Comparison of ENCODE assay signal across 8 cellular contexts in genomic region chr3:185910322-185911075, GRCh38. TPM values are rescaled to one million over a fixed set of nuclear protein-coding genes. Genes with fewer than 3 reads are reported as not detected.
DNase-seq lines count a peak whose midpoint lies in the region; ATAC-seq and TF ChIP-seq lines count a peak whose summit lies in the region.
"Not testable (repeated sequence)": the region's sequence is repeated elsewhere in the genome, so short reads cannot be mapped to it uniquely, and the experiment has no call there.

No MANE protein-coding gene starts in this region.

- H3K27me3 Mint-ChIP-seq in WTC11 (ENCODE audit: low read depth); activated naive CD4-positive, alpha-beta T cell treated with anti-CD3 and anti-CD28 coated beads, Interleukin-2, amount 50 U/mL, for 24 hours; chondrocyte (ENCODE audit: low read depth); natural killer cell treated with Interleukin-12 subunit alpha and Interleukin-12 subunit beta and Interleukin-15 and Interleukin-18, amount 100 ng/mL, for 72 hours: not testable (repeated sequence)

- H3K4me1 ChIP-seq in DND-41 (ENCODE audit: insufficient read depth, low read length) = not testable (repeated sequence)

- POLR2A ChIA-PET in WTC11 (lab: Charles Lee) = not testable (repeated sequence)

- not testable (repeated sequence) for H3K9me3 ChIP-seq in DND-41 (ENCODE audit: insufficient read depth, low read length, severe bottlenecking)

- not testable (repeated sequence) for TF ChIP-seq CTCF in 22Rv1 (IDR thresholded peaks at IDR 0.05); DND-41 (IDR thresholded peaks at IDR 0.05; ENCODE audit: borderline replicate concordance, extremely low read depth, low read length, poor library complexity, severe bottlenecking); WTC11 (IDR thresholded peaks at IDR 0.05); chondrocyte (IDR thresholded peaks at IDR 0.05)

- not testable (repeated sequence) for H3K4me1 Mint-ChIP-seq in WTC11; activated naive CD4-positive, alpha-beta T cell treated with anti-CD3 and anti-CD28 coated beads, Interleukin-2, amount 50 U/mL, for 24 hours
- H3K4me1 Mint-ChIP-seq in chondrocyte (ENCODE audit: low read depth) = peaks cover 11% of the 10 kb centered on the region
- H3K4me1 Mint-ChIP-seq in natural killer cell treated with Interleukin-12 subunit alpha and Interleukin-12 subunit beta and Interleukin-15 and Interleukin-18, amount 100 ng/mL, for 72 hours (ENCODE audit: low read depth in 2 of 2) = peaks cover 0 to 20% of the 10 kb centered on the region in 2 donors

- not testable (repeated sequence) for H3K79me2 ChIP-seq in DND-41 (ENCODE audit: insufficient read depth, low read length)

- peak overlapping the region; percentile 33 for H3K27ac ChIP-seq in 22Rv1
- H3K27ac ChIP-seq in DND-41 (ENCODE audit: low read length) = not testable (repeated sequence)

- H3K4me3 ChIP-seq in DND-41 (ENCODE audit: low read depth in 1 of 2, low read length in 2 of 2) = not testable (repeated sequence)

- intact Hi-C loops in left colon (cut with DNase I, micrococcal nuclease) = not testable (repeated sequence)

- not testable (repeated sequence) for H3K36me3 Mint-ChIP-seq in WTC11; activated naive CD4-positive, alpha-beta T cell treated with anti-CD3 and anti-CD28 coated beads, Interleukin-2, amount 50 U/mL, for 24 hours; natural killer cell treated with Interleukin-12 subunit alpha and Interleukin-12 subunit beta and Interleukin-15 and Interleukin-18, amount 100 ng/mL, for 72 hours
- peaks cover 13% of the 10 kb centered on the region for H3K36me3 Mint-ChIP-seq in chondrocyte (ENCODE audit: low read depth)

- CTCF ChIA-PET in WTC11 (lab: Charles Lee) = interaction anchor here (1.9 to 4.6 kb wide), 3 partner anchors 176 to 250 kb away, joined by 4 to 44 read pairs (median 9); no protein-coding TSS in a partner anchor

- not testable (repeated sequence) for H3K4me3 Mint-ChIP-seq in WTC11; activated naive CD4-positive, alpha-beta T cell treated with anti-CD3 and anti-CD28 coated beads, Interleukin-2, amount 50 U/mL, for 24 hours; chondrocyte (ENCODE audit: unreplicated experiment); natural killer cell treated with Interleukin-12 subunit alpha and Interleukin-12 subunit beta and Interleukin-15 and Interleukin-18, amount 100 ng/mL, for 72 hours

- peaks cover 32% of the 10 kb centered on the region for H4K20me1 ChIP-seq in DND-41 (ENCODE audit: insufficient read depth, low read length)

- H3K4me2 ChIP-seq in DND-41 (ENCODE audit: insufficient read depth, low read length) = not testable (repeated sequence)

- peaks cover 14% of the 10 kb centered on the region for H3K36me3 ChIP-seq in DND-41 (ENCODE audit: insufficient read depth, low read length)

- not testable (repeated sequence) for H3K27ac Mint-ChIP-seq in WTC11
- peak overlapping the region; percentile 31 for H3K27ac Mint-ChIP-seq in activated naive CD4-positive, alpha-beta T cell treated with anti-CD3 and anti-CD28 coated beads, Interleukin-2, amount 50 U/mL, for 24 hours
- peak overlapping the region; percentile 3 for H3K27ac Mint-ChIP-seq in chondrocyte (ENCODE audit: unreplicated experiment)
- peak overlapping the region; percentile 29 to 36 for H3K27ac Mint-ChIP-seq in natural killer cell treated with Interleukin-12 subunit alpha and Interleukin-12 subunit beta and Interleukin-15 and Interleukin-18, amount 100 ng/mL, for 72 hours

- H3K9me3 Mint-ChIP-seq in WTC11; activated naive CD4-positive, alpha-beta T cell treated with anti-CD3 and anti-CD28 coated beads, Interleukin-2, amount 50 U/mL, for 24 hours; chondrocyte (ENCODE audit: low read depth); natural killer cell treated with Interleukin-12 subunit alpha and Interleukin-12 subunit beta and Interleukin-15 and Interleukin-18, amount 100 ng/mL, for 72 hours: not testable (repeated sequence)

- H3K9ac ChIP-seq in DND-41 (ENCODE audit: low read depth, low read length) = not testable (repeated sequence)

- not testable (repeated sequence) for H2AFZ ChIP-seq in DND-41 (ENCODE audit: low read depth, low read length)

- ATAC-seq in DND-41 (ENCODE audit: insufficient read depth, low read depth) = peak; percentile 31
- peak; percentile 5; the same call in 1 of the 2 replicates for ATAC-seq in WTC11
- ATAC-seq in left colon = peak; percentile 16
- ATAC-seq in natural killer cell treated with Interleukin-12 subunit alpha and Interleukin-12 subunit beta and Interleukin-15 and Interleukin-18, amount 100 ng/mL, for 72 hours = peak; percentile 17 to 51

- not testable (repeated sequence) for H3K27me3 ChIP-seq in DND-41 (ENCODE audit: insufficient read depth, low read length, poor library complexity)

- not testable (repeated sequence) for DNase-seq in DND-41; WTC11 (ENCODE audit: low spot score); chondrocyte (ENCODE audit: low spot score); left colon; natural killer cell treated with Interleukin-12 subunit alpha and Interleukin-12 subunit beta and Interleukin-15 and Interleukin-18, amount 100 ng/mL, for 72 hours (ENCODE audit: low spot score)
- peak; percentile 30 for DNase-seq in NAMALWA (ENCODE audit: low spot score)

TF ChIP-seq in WTC11, 78 proteins besides CTCF, POLR2A, EP300 and RAD21:
- TF ChIP-seq EMX1 (CRISPR knock-in tag; IDR thresholded peaks at IDR 0.05) = 0 out of 2 replicates have a peak, but pooled peaks have one; percentile 61
- TF ChIP-seq, protein P1, sequence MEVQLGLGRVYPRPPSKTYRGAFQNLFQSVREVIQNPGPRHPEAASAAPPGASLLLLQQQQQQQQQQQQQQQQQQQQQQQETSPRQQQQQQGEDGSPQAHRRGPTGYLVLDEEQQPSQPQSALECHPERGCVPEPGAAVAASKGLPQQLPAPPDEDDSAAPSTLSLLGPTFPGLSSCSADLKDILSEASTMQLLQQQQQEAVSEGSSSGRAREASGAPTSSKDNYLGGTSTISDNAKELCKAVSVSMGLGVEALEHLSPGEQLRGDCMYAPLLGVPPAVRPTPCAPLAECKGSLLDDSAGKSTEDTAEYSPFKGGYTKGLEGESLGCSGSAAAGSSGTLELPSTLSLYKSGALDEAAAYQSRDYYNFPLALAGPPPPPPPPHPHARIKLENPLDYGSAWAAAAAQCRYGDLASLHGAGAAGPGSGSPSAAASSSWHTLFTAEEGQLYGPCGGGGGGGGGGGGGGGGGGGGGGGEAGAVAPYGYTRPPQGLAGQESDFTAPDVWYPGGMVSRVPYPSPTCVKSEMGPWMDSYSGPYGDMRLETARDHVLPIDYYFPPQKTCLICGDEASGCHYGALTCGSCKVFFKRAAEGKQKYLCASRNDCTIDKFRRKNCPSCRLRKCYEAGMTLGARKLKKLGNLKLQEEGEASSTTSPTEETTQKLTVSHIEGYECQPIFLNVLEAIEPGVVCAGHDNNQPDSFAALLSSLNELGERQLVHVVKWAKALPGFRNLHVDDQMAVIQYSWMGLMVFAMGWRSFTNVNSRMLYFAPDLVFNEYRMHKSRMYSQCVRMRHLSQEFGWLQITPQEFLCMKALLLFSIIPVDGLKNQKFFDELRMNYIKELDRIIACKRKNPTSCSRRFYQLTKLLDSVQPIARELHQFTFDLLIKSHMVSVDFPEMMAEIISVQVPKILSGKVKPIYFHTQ (CRISPR knock-in tag; IDR thresholded peaks at IDR 0.05) = peak; percentile 64
- TF ChIP-seq ZNF425 (CRISPR knock-in tag; conservative IDR thresholded peaks at IDR 0.05) = 0 out of 2 replicates have a peak, but pooled peaks have one; percentile 67
- TF ChIP-seq NFATC4 (CRISPR knock-in tag; IDR thresholded peaks at IDR 0.05) = peak; percentile 51; the same call in 1 of the 2 replicates

RNA-seq across cellular contexts. Expression of gene TRA2B, which starts 27.3 kb away (rescaled TPM):
- total RNA-seq in WTC11 (2021) (214 to 240 TPM (median 236 TPM) in 3 replicates), chondrocyte (75.7 to 117 TPM (median 85.8 TPM) in 3 replicates), left colon (10 to 100 TPM; 74.2 to 85.3 TPM)
- total RNA-seq in natural killer cell treated with Interleukin-12 subunit alpha and Interleukin-12 subunit beta and Interleukin-15 and Interleukin-18, amount 100 ng/mL, for 72 hours = 100 to 1,000 TPM; 266 to 286 TPM
